Comparison of ENCODE assay signal across 8 cellular contexts in the genomic region with DNA sequence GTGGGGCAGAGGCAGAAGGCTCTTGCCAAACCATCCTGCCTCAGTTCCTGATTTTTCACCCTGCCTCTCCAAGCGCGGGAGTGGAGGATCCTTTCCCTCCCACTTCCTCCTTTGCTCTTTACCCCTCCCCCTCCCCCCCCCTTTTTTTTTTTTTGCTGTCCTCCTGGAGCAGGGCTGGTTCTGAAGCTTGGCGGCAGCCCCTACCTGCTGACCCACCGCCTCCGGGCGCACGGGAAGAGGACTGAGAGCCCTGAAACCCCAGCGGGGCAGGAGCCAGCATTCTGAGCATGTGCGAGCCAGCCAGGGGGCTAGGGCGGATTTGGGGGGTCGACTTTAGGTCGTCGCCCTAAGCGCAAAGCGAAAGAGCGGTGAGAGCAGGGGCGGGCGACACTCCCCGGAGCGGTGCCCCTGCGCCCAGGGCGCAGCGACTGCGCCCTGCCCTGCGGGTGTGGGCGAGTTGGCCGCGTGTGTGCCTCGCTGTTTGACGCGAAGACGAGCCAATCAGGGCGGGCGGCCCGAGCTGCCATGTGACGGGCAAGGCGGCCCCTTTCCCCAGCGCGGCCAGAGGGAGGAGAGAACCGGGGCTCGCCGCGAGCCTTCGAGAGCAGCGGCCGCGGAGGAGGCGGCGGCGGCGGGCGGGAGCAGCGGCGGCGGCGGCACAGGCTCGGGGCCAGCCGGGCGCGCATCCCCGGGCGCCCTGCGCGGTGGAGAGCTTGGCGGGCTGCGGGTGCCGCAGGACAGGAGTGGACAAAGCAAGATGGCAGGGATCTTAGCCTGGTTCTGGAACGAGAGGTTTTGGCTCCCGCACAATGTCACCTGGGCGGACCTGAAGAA. TPM values are rescaled to one million over a fixed set of nuclear protein-coding genes. Genes with fewer than 3 reads are reported as not detected.
A peak's percentile ranks its signal among the peaks of the same experiment; 100 is the strongest.
DNase-seq lines count a peak whose midpoint lies in the region; ATAC-seq and TF ChIP-seq lines count a peak whose summit lies in the region.

A gene with protein sequence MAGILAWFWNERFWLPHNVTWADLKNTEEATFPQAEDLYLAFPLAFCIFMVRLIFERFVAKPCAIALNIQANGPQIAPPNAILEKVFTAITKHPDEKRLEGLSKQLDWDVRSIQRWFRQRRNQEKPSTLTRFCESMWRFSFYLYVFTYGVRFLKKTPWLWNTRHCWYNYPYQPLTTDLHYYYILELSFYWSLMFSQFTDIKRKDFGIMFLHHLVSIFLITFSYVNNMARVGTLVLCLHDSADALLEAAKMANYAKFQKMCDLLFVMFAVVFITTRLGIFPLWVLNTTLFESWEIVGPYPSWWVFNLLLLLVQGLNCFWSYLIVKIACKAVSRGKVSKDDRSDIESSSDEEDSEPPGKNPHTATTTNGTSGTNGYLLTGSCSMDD (plus strand): TSS at position 581 of the 834 bp plus-strand sequence. CDS start 177 bp downstream, at position 758.

- H3K27ac ChIP-seq in right cardiac atrium (ENCODE audit: low read length) (peak within 1 kb of the TSS; percentile 69), urinary bladder (ENCODE audit: low read depth) (peak within 1 kb of the TSS; percentile 59)

- H3K27ac Mint-ChIP-seq in T-helper 1 cell treated with Interleukin-12 subunit alpha and Interleukin-12 subunit beta and Interleukin-4 antibody, amounts not matched to agents 30 μg/mL and 1 μg/mL, for 36 hours, result peak within 1 kb of the TSS; percentile 50

- peak within 1 kb of the TSS; percentile 99 for H3K4me3 ChIP-seq in GM12865 (ENCODE audit: low read depth, low read length)
- H3K4me3 ChIP-seq in right cardiac atrium (ENCODE audit: low read length), result peak within 1 kb of the TSS; percentile 68
- H3K4me3 ChIP-seq in urinary bladder (ENCODE audit: low read depth, low read length), result peak within 1 kb of the TSS; percentile 89

- no peak for TF ChIP-seq CTCF in GM12865 (IDR thresholded peaks at IDR 0.05; ENCODE audit: insufficient read depth, low read depth, low read length, missing control alignments)

- no peaks in the 10 kb centered on the region for H3K36me3 ChIP-seq in urinary bladder (ENCODE audit: insufficient read depth)

- peaks cover 21% of the 10 kb centered on the region for H3K4me1 Mint-ChIP-seq in T-helper 1 cell treated with Interleukin-12 subunit alpha and Interleukin-12 subunit beta and Interleukin-4 antibody, amounts not matched to agents 30 μg/mL and 1 μg/mL, for 36 hours (ENCODE audit: low read depth)

- H3K27me3 ChIP-seq in right cardiac atrium (ENCODE audit: control insufficient read depth, insufficient read depth), result no peaks in the 10 kb centered on the region

- no peaks in the 10 kb centered on the region for H3K27me3 Mint-ChIP-seq in T-helper 1 cell treated with Interleukin-12 subunit alpha and Interleukin-12 subunit beta and Interleukin-4 antibody, amounts not matched to agents 30 μg/mL and 1 μg/mL, for 36 hours (ENCODE audit: low read depth)

- no peaks in the 10 kb centered on the region for H3K9me3 ChIP-seq in right cardiac atrium (ENCODE audit: control insufficient read depth, low read length)

- intact Hi-C loops in right cardiac atrium (cut with DNase I), result loop anchor here in 3 of 4 donors (5.0 to 10.0 kb wide), 3 partner anchors 129 to 229 kb away; no protein-coding TSS in a partner anchor

- under 1% methylated on average over 70 of the region's 70 CpGs for WGBS in right cardiac atrium
- WGBS in urinary bladder, result under 1% methylated on average over 70 of the region's 70 CpGs

- peak within 1 kb of the TSS; percentile 83 for H3K4me3 Mint-ChIP-seq in T-helper 1 cell treated with Interleukin-12 subunit alpha and Interleukin-12 subunit beta and Interleukin-4 antibody, amounts not matched to agents 30 μg/mL and 1 μg/mL, for 36 hours

- H3K36me3 Mint-ChIP-seq in T-helper 1 cell treated with Interleukin-12 subunit alpha and Interleukin-12 subunit beta and Interleukin-4 antibody, amounts not matched to agents 30 μg/mL and 1 μg/mL, for 36 hours (ENCODE audit: low read depth), result peaks cover 2% of the 10 kb centered on the region

- ATAC-seq in HG02571 (IDR thresholded peaks at IDR 0.05; ENCODE audit: unreplicated experiment) (peak; percentile 96), right cardiac atrium (peak; percentile 99)

- H3K9me3 Mint-ChIP-seq in T-helper 1 cell treated with Interleukin-12 subunit alpha and Interleukin-12 subunit beta and Interleukin-4 antibody, amounts not matched to agents 30 μg/mL and 1 μg/mL, for 36 hours, result no peaks in the 10 kb centered on the region

- H3K4me1 ChIP-seq in right cardiac atrium (ENCODE audit: control insufficient read depth, insufficient read depth, low read length), result no peaks in the 10 kb centered on the region
- peaks cover 1% of the 10 kb centered on the region for H3K4me1 ChIP-seq in urinary bladder (ENCODE audit: insufficient read depth)

- DNase-seq in GM12865 (ENCODE audit: low read depth), result peak; percentile 97
- DNase-seq in NCI-H1048 (lab: John Stamatoyannopoulos, UW), result peak; percentile 76
- DNase-seq in anterior cingulate cortex (lab: John Stamatoyannopoulos, UW), result peak in 57 of 58 donors; percentile 31 to 95 (median 85)
- peak; percentile 97 to 99 (median 99) for DNase-seq in right cardiac atrium
- DNase-seq in pulmonary artery endothelial cell (ENCODE audit: low read depth, low spot score), result peak; percentile 78

RNA-seq across cellular contexts. Expression of the gene that starts here (rescaled TPM):
- 10 to 100 TPM; 47.6 to 71.5 (median 52.5) TPM for total RNA-seq in right cardiac atrium
- polyA plus RNA-seq in right cardiac atrium, result 25.6 TPM
- total RNA-seq in pulmonary artery endothelial cell, result 8.0 and 12.0 TPM in 2 replicates
- total RNA-seq in urinary bladder, result 45.2 TPM
- 9.3 TPM for polyA plus RNA-seq in urinary bladder

Comparison
In these comparisons a context has a peak if more than half of its experiments do, and no peak if none do; other contexts are left out.
1. Peak in every context shown above with its lines: DNase-seq, ATAC-seq, H3K4me3 ChIP-seq and H3K27ac ChIP-seq.